Comparison of ENCODE assay signal across 8 cellular contexts in the genomic region with DNA sequence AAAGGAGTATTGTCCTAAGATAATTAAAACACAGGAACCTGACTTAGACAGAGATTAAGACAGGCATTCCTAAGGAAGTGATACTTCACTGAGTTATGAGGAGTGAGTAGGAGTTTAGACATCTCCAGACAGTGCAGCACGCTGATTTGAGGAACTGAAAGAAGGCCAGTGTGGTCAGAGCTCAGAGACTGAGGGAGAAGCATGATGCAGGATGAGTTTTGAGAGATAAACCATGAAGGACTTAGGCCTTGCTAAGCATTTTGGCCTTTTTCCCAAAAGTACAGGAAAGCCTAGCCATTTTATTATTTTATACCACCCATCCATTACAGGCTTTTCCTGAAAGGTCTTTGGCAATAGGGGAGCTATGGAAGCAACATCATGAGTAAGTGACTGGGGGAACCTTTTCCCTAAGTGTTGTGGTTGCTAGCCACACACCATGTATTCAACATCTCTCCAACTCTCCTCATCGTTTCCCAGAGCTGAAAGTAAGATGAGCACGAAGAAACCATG.
A peak's percentile ranks its signal among the peaks of the same experiment; 100 is the strongest.
DNase-seq lines count a peak whose midpoint lies in the region; ATAC-seq and TF ChIP-seq lines count a peak whose summit lies in the region.

No MANE protein-coding gene starts in this region.

- no peaks in the 10 kb centered on the region for H3K9me3 ChIP-seq in psoas muscle

- WGBS in psoas muscle, 3 donors = 61 to 74% (median 69%) methylated on average over 3 of the region's 3 CpGs

- no peak overlapping the region for H3K4me3 ChIP-seq in psoas muscle

- H3K36me3 Mint-ChIP-seq in dendritic cell treated with granulocyte-macrophage colony-stimulating factor and Interleukin-4, amounts not matched to agents 40 ng/mL and 50 ng/mL, for 4 days (ENCODE audit: low read depth) = peaks cover 24% of the 10 kb centered on the region
- H3K36me3 Mint-ChIP-seq in WTC11 = no peaks in the 10 kb centered on the region
- peaks cover 7% of the 10 kb centered on the region for H3K36me3 Mint-ChIP-seq in activated CD4-positive, alpha-beta memory T cell treated with anti-CD3 and anti-CD28 coated beads, Interleukin-2, amount 10 ng/mL, durations not matched to agents 7 days and 5 days (ENCODE audit: low read depth)

- no peaks in the 10 kb centered on the region for H3K9me3 Mint-ChIP-seq in dendritic cell treated with granulocyte-macrophage colony-stimulating factor and Interleukin-4, amounts not matched to agents 40 ng/mL and 50 ng/mL, for 4 days
- no peaks in the 10 kb centered on the region for H3K9me3 Mint-ChIP-seq in WTC11
- no peaks in the 10 kb centered on the region for H3K9me3 Mint-ChIP-seq in activated CD4-positive, alpha-beta memory T cell treated with anti-CD3 and anti-CD28 coated beads, Interleukin-2, amount 10 ng/mL, durations not matched to agents 7 days and 5 days

- CTCF ChIA-PET in WTC11 (lab: Charles Lee) = interaction anchor here (1.5 to 2.0 kb wide), 2 partner anchors 158 to 1056 kb away, joined by 6 to 9 read pairs; no protein-coding TSS in a partner anchor
- CTCF ChIA-PET in activated CD4-positive, alpha-beta memory T cell treated with anti-CD3 and anti-CD28 coated beads, Interleukin-2, amount 10 ng/mL, durations not matched to agents 7 days and 5 days (lab: Charles Lee) = no interaction called here

- H3K27me3 Mint-ChIP-seq in dendritic cell treated with granulocyte-macrophage colony-stimulating factor and Interleukin-4, amounts not matched to agents 40 ng/mL and 50 ng/mL, for 4 days = no peaks in the 10 kb centered on the region
- no peaks in the 10 kb centered on the region for H3K27me3 Mint-ChIP-seq in WTC11 (ENCODE audit: low read depth)
- H3K27me3 Mint-ChIP-seq in activated CD4-positive, alpha-beta memory T cell treated with anti-CD3 and anti-CD28 coated beads, Interleukin-2, amount 10 ng/mL, durations not matched to agents 7 days and 5 days = no peaks in the 10 kb centered on the region

- H3K4me3 Mint-ChIP-seq in dendritic cell treated with granulocyte-macrophage colony-stimulating factor and Interleukin-4, amounts not matched to agents 40 ng/mL and 50 ng/mL, for 4 days = no peak overlapping the region
- no peak overlapping the region for H3K4me3 Mint-ChIP-seq in WTC11
- H3K4me3 Mint-ChIP-seq in activated CD4-positive, alpha-beta memory T cell treated with anti-CD3 and anti-CD28 coated beads, Interleukin-2, amount 10 ng/mL, durations not matched to agents 7 days and 5 days = no peak overlapping the region

- peaks cover 9% of the 10 kb centered on the region for H3K4me1 ChIP-seq in psoas muscle

- POLR2A ChIA-PET in WTC11 (lab: Charles Lee) = no interaction called here
- POLR2A ChIA-PET in activated CD4-positive, alpha-beta memory T cell treated with anti-CD3 and anti-CD28 coated beads, Interleukin-2, amount 10 ng/mL, durations not matched to agents 7 days and 5 days (lab: Charles Lee) = interaction anchor here (1.3 kb wide), 1 partner anchor 13 kb away, joined by 3 read pairs; no protein-coding TSS in a partner anchor

- H3K4me1 Mint-ChIP-seq in dendritic cell treated with granulocyte-macrophage colony-stimulating factor and Interleukin-4, amounts not matched to agents 40 ng/mL and 50 ng/mL, for 4 days (ENCODE audit: low read depth) = peaks cover 65% of the 10 kb centered on the region
- peaks cover 20% of the 10 kb centered on the region for H3K4me1 Mint-ChIP-seq in WTC11
- no peaks in the 10 kb centered on the region for H3K4me1 Mint-ChIP-seq in activated CD4-positive, alpha-beta memory T cell treated with anti-CD3 and anti-CD28 coated beads, Interleukin-2, amount 10 ng/mL, durations not matched to agents 7 days and 5 days

- H3K36me3 ChIP-seq in psoas muscle (ENCODE audit: insufficient read depth in 1 of 2, low read depth in 1 of 2) = no peaks in the 10 kb centered on the region

- H3K27ac Mint-ChIP-seq in dendritic cell treated with granulocyte-macrophage colony-stimulating factor and Interleukin-4, amounts not matched to agents 40 ng/mL and 50 ng/mL, for 4 days = peak overlapping the region; percentile 84
- H3K27ac Mint-ChIP-seq in WTC11 = no peak overlapping the region
- no peak overlapping the region for H3K27ac Mint-ChIP-seq in activated CD4-positive, alpha-beta memory T cell treated with anti-CD3 and anti-CD28 coated beads, Interleukin-2, amount 10 ng/mL, durations not matched to agents 7 days and 5 days

- intact Hi-C loops in dendritic cell treated with granulocyte-macrophage colony-stimulating factor and Interleukin-4, amounts not matched to agents 40 ng/mL and 50 ng/mL, for 4 days (cut with micrococcal nuclease) = loop anchor here (1.0 to 10.0 kb wide), 2 partner anchors 26 to 91 kb away; no protein-coding TSS in a partner anchor
- intact Hi-C loops in psoas muscle (cut with DNase I) = no loop called here

- no peaks in the 10 kb centered on the region for H3K27me3 ChIP-seq in psoas muscle (ENCODE audit: insufficient read depth in 3 of 3, low read length in 2 of 3)

- ATAC-seq in GM18870 (IDR thresholded peaks at IDR 0.05; ENCODE audit: unreplicated experiment) (peak; percentile 61), psoas muscle (peak in 1 of 4 donors; percentile 36), WTC11 (no peak), HG03280 (IDR thresholded peaks at IDR 0.05; ENCODE audit: unreplicated experiment) (no peak)

- H3K27ac ChIP-seq in psoas muscle = peak overlapping the region; percentile 33

- no peak for TF ChIP-seq CTCF in psoas muscle (IDR thresholded peaks at IDR 0.05)
- TF ChIP-seq CTCF in WTC11 (IDR thresholded peaks at IDR 0.05) = no peak

- peak; percentile 55 for DNase-seq in HS-27A (ENCODE audit: low read depth)
- no peak for DNase-seq in psoas muscle
- DNase-seq in WTC11 (ENCODE audit: low spot score) = no peak
- no peak for DNase-seq in activated CD4-positive, alpha-beta memory T cell treated with anti-CD3 and anti-CD28 coated beads, Interleukin-2, amount 10 ng/mL, durations not matched to agents 7 days and 5 days
- DNase-seq in epidermal melanocyte (ENCODE audit: insufficient read length, low spot score) = no peak

TF ChIP-seq in WTC11, 78 proteins besides CTCF, POLR2A, EP300 and RAD21:
- TF ChIP-seq MAX (CRISPR knock-in tag; IDR thresholded peaks at IDR 0.05) (no peak), PRRX2 (CRISPR knock-in tag; IDR thresholded peaks at IDR 0.05) (no peak)
- TF ChIP-seq, protein P1, sequence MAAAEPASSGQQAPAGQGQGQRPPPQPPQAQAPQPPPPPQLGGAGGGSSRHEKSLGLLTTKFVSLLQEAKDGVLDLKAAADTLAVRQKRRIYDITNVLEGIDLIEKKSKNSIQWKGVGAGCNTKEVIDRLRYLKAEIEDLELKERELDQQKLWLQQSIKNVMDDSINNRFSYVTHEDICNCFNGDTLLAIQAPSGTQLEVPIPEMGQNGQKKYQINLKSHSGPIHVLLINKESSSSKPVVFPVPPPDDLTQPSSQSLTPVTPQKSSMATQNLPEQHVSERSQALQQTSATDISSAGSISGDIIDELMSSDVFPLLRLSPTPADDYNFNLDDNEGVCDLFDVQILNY (CRISPR knock-in tag; IDR thresholded peaks at IDR 0.05) = no peak
